Comparison of ENCODE assay signal across 10 cellular contexts in the genomic region with DNA sequence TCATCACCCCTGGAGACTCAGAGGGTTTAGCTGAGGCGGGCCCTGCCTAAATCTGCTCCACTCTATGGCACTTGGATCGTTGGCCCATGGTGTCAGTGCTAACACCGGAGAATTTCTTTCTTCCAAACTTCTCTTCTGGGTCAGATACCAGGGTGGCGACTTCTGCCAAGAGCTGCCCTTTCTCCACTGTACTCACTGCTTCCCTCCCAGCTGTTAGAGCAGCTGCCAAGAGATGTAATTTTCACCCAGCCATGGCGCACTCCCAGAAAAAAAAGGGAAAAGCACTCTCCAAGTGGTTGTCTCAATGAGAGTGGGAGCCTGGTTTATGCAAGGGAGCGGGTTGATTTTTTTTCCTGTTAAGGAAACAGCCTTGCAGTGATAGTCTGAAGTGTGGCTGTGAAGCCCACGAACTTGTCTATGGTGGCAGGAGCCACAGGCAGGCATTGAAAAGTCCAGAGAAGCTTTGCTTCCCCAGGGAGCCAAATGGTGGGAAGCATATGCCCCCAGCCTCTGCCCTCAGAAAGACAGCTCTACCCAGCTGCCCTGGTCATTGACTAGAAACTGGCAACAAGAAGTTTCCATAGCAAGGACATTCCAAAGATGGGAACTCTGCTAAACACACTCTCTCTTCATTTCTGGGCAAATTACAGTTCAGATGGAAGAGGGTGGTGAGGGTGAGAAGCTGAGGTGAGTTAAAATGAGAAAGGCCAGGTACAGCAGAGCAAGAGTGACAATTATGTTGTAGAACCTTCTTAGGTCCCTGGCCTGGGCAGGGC. TPM values are rescaled to one million over a fixed set of nuclear protein-coding genes. Genes with fewer than 3 reads are reported as not detected.
DNase-seq lines count a peak whose midpoint lies in the region; ATAC-seq and TF ChIP-seq lines count a peak whose summit lies in the region.
"Had no signal": no experiment of that assay in that cellular context is flagged by ENCODE, and none has a peak within 500 bp of the region (broad histone marks: within the 10 kb centered on the region; RNA-seq: fewer than 3 reads in every experiment).

No MANE protein-coding gene starts in this region.

- peaks cover under 1% of the 10 kb centered on the region for H3K4me1 Mint-ChIP-seq in activated T-cell treated with anti-CD3 and anti-CD28 coated beads, Interleukin-2, amount 50 U/mL, for 72 hours (ENCODE audit: low read depth)
- peaks cover 2% of the 10 kb centered on the region for H3K4me1 Mint-ChIP-seq in endodermal cell
- H3K4me1 Mint-ChIP-seq in WTC11: peaks cover 3% of the 10 kb centered on the region; the same call in 1 of the 2 replicates

- H3K27ac ChIP-seq in endodermal cell (ENCODE audit: low read depth, low read length) (no peak overlapping the region), upper lobe of right lung (peak overlapping the region; percentile 70)

- TF ChIP-seq CTCF in endodermal cell (conservative IDR thresholded peaks at IDR 0.05) (no peak), upper lobe of right lung (IDR thresholded peaks at IDR 0.05) (no peak), WTC11 (IDR thresholded peaks at IDR 0.05) (no peak)

- no peak overlapping the region for H3K9ac ChIP-seq in endodermal cell (ENCODE audit: extremely low read depth, low read length, poor library complexity, severe bottlenecking)

- no peak for ATAC-seq in activated T-cell treated with anti-CD3 and anti-CD28 coated beads, Interleukin-2, amount 50 U/mL, for 72 hours (replicated peaks in 1 of 2)
- ATAC-seq in upper lobe of right lung (no peak), WTC11 (no peak), HG02678 (IDR thresholded peaks at IDR 0.05; ENCODE audit: unreplicated experiment) (no peak)

- H3K27me3 ChIP-seq in endodermal cell (ENCODE audit: control insufficient read depth, insufficient read depth, low read length, poor library complexity, severe bottlenecking): no peaks in the 10 kb centered on the region
- no peaks in the 10 kb centered on the region for H3K27me3 ChIP-seq in upper lobe of right lung

- peak overlapping the region; percentile 17 for H3K27ac Mint-ChIP-seq in activated T-cell treated with anti-CD3 and anti-CD28 coated beads, Interleukin-2, amount 50 U/mL, for 72 hours
- H3K27ac Mint-ChIP-seq in endodermal cell (peak overlapping the region; percentile 44), WTC11 (no peak overlapping the region)

- H3K9me3 ChIP-seq in endodermal cell (ENCODE audit: control insufficient read depth, low read length): no peaks in the 10 kb centered on the region
- no peaks in the 10 kb centered on the region for H3K9me3 ChIP-seq in upper lobe of right lung

- POLR2A ChIA-PET in WTC11 (lab: Charles Lee): no interaction called here

- peaks cover 78% of the 10 kb centered on the region for H3K36me3 ChIP-seq in endodermal cell (ENCODE audit: control insufficient read depth, insufficient read depth, low read length)
- H3K36me3 ChIP-seq in upper lobe of right lung: peaks cover 79% of the 10 kb centered on the region

- CTCF ChIA-PET in WTC11 (lab: Charles Lee): interaction anchor here (0.9 to 3.5 kb wide), 7 partner anchors 11 to 82 kb away, joined by 3 to 37 read pairs (median 4); a partner anchor contains a TSS

- peaks cover 15 to 23% of the 10 kb centered on the region in 2 donors for H3K36me3 Mint-ChIP-seq in activated T-cell treated with anti-CD3 and anti-CD28 coated beads, Interleukin-2, amount 50 U/mL, for 72 hours (ENCODE audit: insufficient read depth in 2 of 2)
- H3K36me3 Mint-ChIP-seq in endodermal cell (ENCODE audit: low read depth) (peaks cover 52% of the 10 kb centered on the region), WTC11 (peaks cover 11% of the 10 kb centered on the region; the same call in 1 of the 2 replicates)

- H3K27me3 Mint-ChIP-seq in activated T-cell treated with anti-CD3 and anti-CD28 coated beads, Interleukin-2, amount 50 U/mL, for 72 hours (ENCODE audit: low read depth): no peaks in the 10 kb centered on the region
- H3K27me3 Mint-ChIP-seq in endodermal cell (ENCODE audit: insufficient read depth) (no peaks in the 10 kb centered on the region), WTC11 (ENCODE audit: low read depth) (no peaks in the 10 kb centered on the region)

- 90% methylated on average over 6 to 7 of the region's 7 CpGs for WGBS in endodermal cell (ENCODE audit: insufficient coverage in 1 of 2, insufficient read length in 1 of 2), 2 experiments

- no peak overlapping the region for H3K4me3 ChIP-seq in endodermal cell (ENCODE audit: low read length)
- H3K4me3 ChIP-seq in upper lobe of right lung: no peak overlapping the region

- H3K4me1 ChIP-seq in endodermal cell (ENCODE audit: control insufficient read depth, insufficient read depth, low read length) (no peaks in the 10 kb centered on the region), upper lobe of right lung (peaks cover 30% of the 10 kb centered on the region)

- DNase-seq in activated T-cell treated with anti-CD3 and anti-CD28 coated beads, Interleukin-2, amount 50 U/mL, for 72 hours: no peak
- no peak for DNase-seq in activated T-cell treated with anti-CD3 and anti-CD28 coated beads, Interleukin-2, amount 50 U/mL, for 48 hours
- DNase-seq in endodermal cell (no peak), myocyte (ENCODE audit: low read depth) (peak; percentile 93), upper lobe of right lung (no peak), WTC11 (ENCODE audit: low spot score) (no peak), germinal center (ENCODE audit: low spot score) (no peak)
- DNase-seq: ACHN; activated CD4-positive, alpha-beta T cell treated with anti-CD3 and anti-CD28 coated beads for 48 hours had no signal

- H3K4me3 Mint-ChIP-seq in activated T-cell treated with anti-CD3 and anti-CD28 coated beads, Interleukin-2, amount 50 U/mL, for 72 hours: no peak overlapping the region
- no peak overlapping the region for H3K4me3 Mint-ChIP-seq in endodermal cell
- no peak overlapping the region for H3K4me3 Mint-ChIP-seq in WTC11

- intact Hi-C loops in upper lobe of right lung (cut with DNase I): loop anchor here (10.0 kb wide), 1 partner anchor 116 kb away; no protein-coding TSS in a partner anchor

- H3K9me3 Mint-ChIP-seq in activated T-cell treated with anti-CD3 and anti-CD28 coated beads, Interleukin-2, amount 50 U/mL, for 72 hours: no peaks in the 10 kb centered on the region
- H3K9me3 Mint-ChIP-seq in endodermal cell (no peaks in the 10 kb centered on the region), WTC11 (no peaks in the 10 kb centered on the region)

TF ChIP-seq in WTC11, 78 proteins besides CTCF, POLR2A, EP300 and RAD21:
- TF ChIP-seq, protein P1, sequence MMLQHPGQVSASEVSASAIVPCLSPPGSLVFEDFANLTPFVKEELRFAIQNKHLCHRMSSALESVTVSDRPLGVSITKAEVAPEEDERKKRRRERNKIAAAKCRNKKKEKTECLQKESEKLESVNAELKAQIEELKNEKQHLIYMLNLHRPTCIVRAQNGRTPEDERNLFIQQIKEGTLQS (CRISPR knock-in tag; conservative IDR thresholded peaks at IDR 0.05): no peak
- TF ChIP-seq, protein P2, sequence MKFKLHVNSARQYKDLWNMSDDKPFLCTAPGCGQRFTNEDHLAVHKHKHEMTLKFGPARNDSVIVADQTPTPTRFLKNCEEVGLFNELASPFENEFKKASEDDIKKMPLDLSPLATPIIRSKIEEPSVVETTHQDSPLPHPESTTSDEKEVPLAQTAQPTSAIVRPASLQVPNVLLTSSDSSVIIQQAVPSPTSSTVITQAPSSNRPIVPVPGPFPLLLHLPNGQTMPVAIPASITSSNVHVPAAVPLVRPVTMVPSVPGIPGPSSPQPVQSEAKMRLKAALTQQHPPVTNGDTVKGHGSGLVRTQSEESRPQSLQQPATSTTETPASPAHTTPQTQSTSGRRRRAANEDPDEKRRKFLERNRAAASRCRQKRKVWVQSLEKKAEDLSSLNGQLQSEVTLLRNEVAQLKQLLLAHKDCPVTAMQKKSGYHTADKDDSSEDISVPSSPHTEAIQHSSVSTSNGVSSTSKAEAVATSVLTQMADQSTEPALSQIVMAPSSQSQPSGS (CRISPR knock-in tag; IDR thresholded peaks at IDR 0.05; ENCODE audit: borderline replicate concordance, low read depth): no peak

RNA-seq across cellular contexts. Expression of a gene that starts 10.7 kb away (rescaled TPM):
- 100 to 1,000 TPM; 139 to 147 TPM for total RNA-seq in activated T-cell treated with anti-CD3 and anti-CD28 coated beads, Interleukin-2, amount 50 U/mL, for 72 hours
- total RNA-seq in endodermal cell: 10 to 100 TPM; 56.5 to 58.6 TPM
- 27.4 TPM for polyA plus RNA-seq in endodermal cell (2013, experiment 1 of 2)
- polyA plus RNA-seq in endodermal cell (2013, experiment 2 of 2): 21.1 TPM
- 36.8 and 42.3 TPM in 2 replicates for total RNA-seq in myocyte
- 46.9 TPM for polyA plus RNA-seq in myocyte (2012)
- 57.8 TPM for total RNA-seq in upper lobe of right lung
- 39.4 to 48.9 TPM (median 41.9 TPM) in 3 replicates for total RNA-seq in WTC11 (2021)

RNA-seq across cellular contexts. Expression of a gene that starts 11.3 kb away (rescaled TPM):
- total RNA-seq in activated T-cell treated with anti-CD3 and anti-CD28 coated beads, Interleukin-2, amount 50 U/mL, for 72 hours: 10 to 100 TPM; 30.7 to 33.5 TPM
- 10 to 100 TPM; 46.4 to 51.1 TPM for total RNA-seq in endodermal cell
- 35.7 TPM for polyA plus RNA-seq in endodermal cell (2013, experiment 1 of 2)
- 37.2 TPM for polyA plus RNA-seq in endodermal cell (2013, experiment 2 of 2)
- total RNA-seq in myocyte: 14.8 and 16.3 TPM in 2 replicates
- 14.5 TPM for polyA plus RNA-seq in myocyte (2012)
- total RNA-seq in upper lobe of right lung: 27.1 TPM
- total RNA-seq in WTC11 (2021): 35.4 to 45.0 TPM (median 37.8 TPM) in 3 replicates

RNA-seq across cellular contexts. Expression of a gene that starts 22.0 kb away (rescaled TPM):
- 1 to 10 TPM; 7.2 to 8.9 TPM for total RNA-seq in activated T-cell treated with anti-CD3 and anti-CD28 coated beads, Interleukin-2, amount 50 U/mL, for 72 hours
- 100 to 1,000 TPM; 228 to 412 TPM for total RNA-seq in endodermal cell
- 375 TPM for polyA plus RNA-seq in endodermal cell (2013, experiment 1 of 2)
- 542 TPM for polyA plus RNA-seq in endodermal cell (2013, experiment 2 of 2)
- total RNA-seq in myocyte: 462 and 502 TPM in 2 replicates
- 4,113 TPM for polyA plus RNA-seq in myocyte (2012)
- 465 TPM for total RNA-seq in upper lobe of right lung
- 51.1 to 71.5 TPM (median 53.9 TPM) in 3 replicates for total RNA-seq in WTC11 (2021)

RNA-seq across cellular contexts. Expression of a gene that starts 42.6 kb away (rescaled TPM):
- total RNA-seq in activated T-cell treated with anti-CD3 and anti-CD28 coated beads, Interleukin-2, amount 50 U/mL, for 72 hours: 10 to 100 TPM; 32.0 to 40.3 TPM
- total RNA-seq in endodermal cell (10 to 100 TPM; 39.3 to 43.0 TPM), myocyte (24.7 and 39.6 TPM in 2 replicates), upper lobe of right lung (107 TPM), WTC11 (2021) (20.7 to 27.6 TPM (median 20.9 TPM) in 3 replicates)
- 23.7 TPM for polyA plus RNA-seq in endodermal cell (2013, experiment 1 of 2)
- 21.9 TPM for polyA plus RNA-seq in endodermal cell (2013, experiment 2 of 2)
- 70.3 TPM for polyA plus RNA-seq in myocyte (2012)
